15 cellular contexts compared by ENCODE assay signal in genomic region chr15:49809894-49810594, GRCh38.
"Had no signal": no experiment of that assay in that cellular context is flagged by ENCODE, and none has a peak within 500 bp of the region (broad histone marks: within the 10 kb centered on the region; RNA-seq: fewer than 3 reads in every experiment).

No MANE protein-coding gene starts in this region.

- H3K27ac ChIP-seq: coronary artery, psoas muscle, upper lobe of right lung had no signal

- H3K4me3 ChIP-seq: coronary artery, psoas muscle, sigmoid colon, testis, upper lobe of right lung had no signal

- H3K27ac Mint-ChIP-seq: activated naive CD8-positive, alpha-beta T cell treated with anti-CD3 and anti-CD28 coated beads for 36 hours; natural killer cell treated with Interleukin-12 subunit alpha and Interleukin-12 subunit beta and Interleukin-15 and Interleukin-18, amount 100 ng/mL, for 72 hours; T-helper 2 cell treated with Interferon-gamma antibody and Interleukin-4, amounts not matched to agents 5 μg/mL and 100 μg/mL, for 36 hours had no signal

- H3K9me3 ChIP-seq: psoas muscle, sigmoid colon, testis, upper lobe of right lung had no signal

- ATAC-seq: psoas muscle; stimulated activated naive CD8-positive, alpha-beta T cell treated with anti-CD3 and anti-CD28 coated beads, Interleukin-15, Interleukin-2, amounts not matched to agents 100 U/mL and 50 U/mL, for 24 hours; upper lobe of right lung had no signal

- H3K4me3 Mint-ChIP-seq: activated naive CD8-positive, alpha-beta T cell treated with anti-CD3 and anti-CD28 coated beads for 36 hours; natural killer cell treated with Interleukin-12 subunit alpha and Interleukin-12 subunit beta and Interleukin-15 and Interleukin-18, amount 100 ng/mL, for 72 hours; T-helper 2 cell treated with Interferon-gamma antibody and Interleukin-4, amounts not matched to agents 5 μg/mL and 100 μg/mL, for 36 hours had no signal

- DNase-seq: activated CD4-positive, alpha-beta T cell treated with anti-CD3 and anti-CD28 coated beads, Interleukin-2, amount 50 U/mL, for 48 hours; activated gamma-delta T cell; activated naive CD8-positive, alpha-beta T cell treated with anti-CD3 and anti-CD28 coated beads for 36 hours; activated T-cell treated with anti-CD3 and anti-CD28 coated beads, Interleukin-2, amount 50 U/mL, for 48 hours; effector CD4-positive, alpha-beta T cell; occipital lobe; psoas muscle; sigmoid colon; stimulated activated CD4-positive, alpha-beta T cell treated with anti-CD3 and anti-CD28 coated beads, Interleukin-12 subunit alpha, Interleukin-12 subunit beta, amount 100 ng/mL, for 4 hours; stimulated activated naive CD8-positive, alpha-beta T cell treated with anti-CD3 and anti-CD28 coated beads, Interleukin-15, Interleukin-2, amounts not matched to agents 100 U/mL and 50 U/mL, for 24 hours; testis; upper lobe of right lung had no signal

- H3K36me3 Mint-ChIP-seq: activated naive CD8-positive, alpha-beta T cell treated with anti-CD3 and anti-CD28 coated beads for 36 hours had no signal

- H3K4me1 ChIP-seq: psoas muscle, testis, upper lobe of right lung had no signal

- H3K36me3 ChIP-seq: sigmoid colon, upper lobe of right lung had no signal

- H3K9me3 Mint-ChIP-seq: activated naive CD8-positive, alpha-beta T cell treated with anti-CD3 and anti-CD28 coated beads for 36 hours had no signal

- H3K27me3 ChIP-seq: sigmoid colon, testis, upper lobe of right lung had no signal
